ENCODE assay signal across 2 cellular contexts in genomic region chr1:165114889-165115285, GRCh38.
TF ChIP-seq lines count a peak whose summit lies in the region.

No MANE protein-coding gene starts in this region.

TF ChIP-seq in HepG2, 621 proteins besides CTCF, POLR2A, EP300 and RAD21:
- TF ChIP-seq DRAP1 (CRISPR knock-in tag; IDR thresholded peaks at IDR 0.05): no peak
- TF ChIP-seq, protein P1, sequence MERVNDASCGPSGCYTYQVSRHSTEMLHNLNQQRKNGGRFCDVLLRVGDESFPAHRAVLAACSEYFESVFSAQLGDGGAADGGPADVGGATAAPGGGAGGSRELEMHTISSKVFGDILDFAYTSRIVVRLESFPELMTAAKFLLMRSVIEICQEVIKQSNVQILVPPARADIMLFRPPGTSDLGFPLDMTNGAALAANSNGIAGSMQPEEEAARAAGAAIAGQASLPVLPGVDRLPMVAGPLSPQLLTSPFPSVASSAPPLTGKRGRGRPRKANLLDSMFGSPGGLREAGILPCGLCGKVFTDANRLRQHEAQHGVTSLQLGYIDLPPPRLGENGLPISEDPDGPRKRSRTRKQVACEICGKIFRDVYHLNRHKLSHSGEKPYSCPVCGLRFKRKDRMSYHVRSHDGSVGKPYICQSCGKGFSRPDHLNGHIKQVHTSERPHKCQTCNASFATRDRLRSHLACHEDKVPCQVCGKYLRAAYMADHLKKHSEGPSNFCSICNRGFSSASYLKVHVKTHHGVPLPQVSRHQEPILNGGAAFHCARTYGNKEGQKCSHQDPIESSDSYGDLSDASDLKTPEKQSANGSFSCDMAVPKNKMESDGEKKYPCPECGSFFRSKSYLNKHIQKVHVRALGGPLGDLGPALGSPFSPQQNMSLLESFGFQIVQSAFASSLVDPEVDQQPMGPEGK (CRISPR knock-in tag; IDR thresholded peaks at IDR 0.05): no peak
- no peak for TF ChIP-seq ZNF451 (CRISPR knock-in tag; IDR thresholded peaks at IDR 0.05)
- TF ChIP-seq MNT (IDR thresholded peaks at IDR 0.05): peak; percentile 67

TF ChIP-seq in GM12878, 131 proteins besides CTCF, POLR2A, EP300 and RAD21:
- no peak for TF ChIP-seq CHD4 (IDR thresholded peaks at IDR 0.05)
- TF ChIP-seq, protein P2, sequence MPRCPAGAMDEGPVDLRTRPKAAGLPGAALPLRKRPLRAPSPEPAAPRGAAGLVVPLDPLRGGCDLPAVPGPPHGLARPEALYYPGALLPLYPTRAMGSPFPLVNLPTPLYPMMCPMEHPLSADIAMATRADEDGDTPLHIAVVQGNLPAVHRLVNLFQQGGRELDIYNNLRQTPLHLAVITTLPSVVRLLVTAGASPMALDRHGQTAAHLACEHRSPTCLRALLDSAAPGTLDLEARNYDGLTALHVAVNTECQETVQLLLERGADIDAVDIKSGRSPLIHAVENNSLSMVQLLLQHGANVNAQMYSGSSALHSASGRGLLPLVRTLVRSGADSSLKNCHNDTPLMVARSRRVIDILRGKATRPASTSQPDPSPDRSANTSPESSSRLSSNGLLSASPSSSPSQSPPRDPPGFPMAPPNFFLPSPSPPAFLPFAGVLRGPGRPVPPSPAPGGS (IDR thresholded peaks at IDR 0.05; ENCODE audit: borderline replicate concordance, insufficient read depth, low read depth, low read length, poor library complexity, severe bottlenecking): peak; percentile 69
TF ChIP-seq in GM12878: peak in this region for 1.
